ENCODE assay signal across 9 cellular contexts in genomic region chr13:40668335-40668734, GRCh38. TPM values are rescaled to one million over a fixed set of nuclear protein-coding genes. Genes with fewer than 3 reads are reported as not detected.
DNase-seq lines count a peak whose midpoint lies in the region; ATAC-seq and TF ChIP-seq lines count a peak whose summit lies in the region.
"Had no signal": no experiment of that assay in that cellular context is flagged by ENCODE, and none has a peak within 500 bp of the region (broad histone marks: within the 10 kb centered on the region; RNA-seq: fewer than 3 reads in every experiment).

No MANE protein-coding gene starts in this region.

- H3K27ac Mint-ChIP-seq in activated CD8-positive, alpha-beta memory T cell treated with anti-CD3 and anti-CD28 coated beads, Interleukin-2, amount 10 ng/mL, durations not matched to agents 7 days and 5 days: peak overlapping the region; percentile 84

- TF ChIP-seq CTCF in AG09309 (IDR thresholded peaks at IDR 0.05; ENCODE audit: control insufficient read depth, insufficient read depth, low read depth, low read length, missing control alignments): peak; percentile 33
- peak; percentile 13 for TF ChIP-seq CTCF in HFF-Myc (IDR thresholded peaks at IDR 0.05; ENCODE audit: low read depth, low read length, missing control alignments)
- peak in 8 of 9 donors; percentile 10 to 60 (median 52) for TF ChIP-seq CTCF in heart right ventricle (IDR thresholded peaks at IDR 0.05)

- H3K27me3 ChIP-seq in heart right ventricle: no peaks in the 10 kb centered on the region
- H3K27me3 ChIP-seq: body of pancreas had no signal

- no peaks in the 10 kb centered on the region for H3K9me3 Mint-ChIP-seq in activated CD8-positive, alpha-beta memory T cell treated with anti-CD3 and anti-CD28 coated beads, Interleukin-2, amount 10 ng/mL, durations not matched to agents 7 days and 5 days (ENCODE audit: low read depth)

- no peak for DNase-seq in AG09309 (ENCODE audit: low read depth)
- DNase-seq in HFF-Myc (ENCODE audit: extremely low read depth, low read depth): no peak
- peak; percentile 77 for DNase-seq in activated CD8-positive, alpha-beta memory T cell treated with anti-CD3 and anti-CD28 coated beads, Interleukin-2, amount 10 ng/mL, durations not matched to agents 7 days and 5 days
- DNase-seq in heart right ventricle: peak; percentile 38 to 42
- DNase-seq in stimulated activated CD8-positive, alpha-beta memory T cell treated with anti-CD3 and anti-CD28 coated beads, Interleukin-15, amount 100 ng/mL, for 4 hours (ENCODE audit: low read depth in 2 of 2): peak; percentile 5 to 19

- peaks cover 0 to 29% (median 20%) of the 10 kb centered on the region in 9 donors for H3K4me1 ChIP-seq in heart right ventricle

- H3K36me3 ChIP-seq in heart right ventricle: no peaks in the 10 kb centered on the region

- peak overlapping the region; percentile 84 for H3K4me3 Mint-ChIP-seq in activated CD8-positive, alpha-beta memory T cell treated with anti-CD3 and anti-CD28 coated beads, Interleukin-2, amount 10 ng/mL, durations not matched to agents 7 days and 5 days

- CTCF ChIA-PET in activated CD8-positive, alpha-beta memory T cell treated with anti-CD3 and anti-CD28 coated beads, Interleukin-2, amount 10 ng/mL, durations not matched to agents 7 days and 5 days (lab: Charles Lee): interaction anchor here (0.5 to 2.9 kb wide), 23 partner anchors 9 to 972 kb away, joined by 3 to 31 read pairs (median 3); no protein-coding TSS in a partner anchor

- H3K27ac ChIP-seq in heart right ventricle: peak overlapping the region in 5 of 10 donors; percentile 85 to 99 (median 97)

- intact Hi-C loops in heart right ventricle (cut with DNase I): loop anchor here in 9 of 10 donors (5.0 to 10.0 kb wide), 15 partner anchors 81 to 601 kb away; no protein-coding TSS in a partner anchor

- 30 to 47% methylated on average over 11 of the region's 11 CpGs for WGBS in heart right ventricle, 2 donors

- no peaks in the 10 kb centered on the region for H3K27me3 Mint-ChIP-seq in activated CD8-positive, alpha-beta memory T cell treated with anti-CD3 and anti-CD28 coated beads, Interleukin-2, amount 10 ng/mL, durations not matched to agents 7 days and 5 days

- H3K4me1 Mint-ChIP-seq in activated CD8-positive, alpha-beta memory T cell treated with anti-CD3 and anti-CD28 coated beads, Interleukin-2, amount 10 ng/mL, durations not matched to agents 7 days and 5 days: peaks cover 19% of the 10 kb centered on the region

- H3K4me3 ChIP-seq in AG09309 (ENCODE audit: control insufficient read depth, low read depth, low read length) (no peak overlapping the region), HFF-Myc (replicated peaks; ENCODE audit: low read depth, low read length) (no peak overlapping the region), heart right ventricle (peak overlapping the region in 4 of 10 donors; percentile 13 to 94 (median 86))
- H3K4me3 ChIP-seq: body of pancreas had no signal

- no peaks in the 10 kb centered on the region for H3K9me3 ChIP-seq in heart right ventricle
- H3K9me3 ChIP-seq: body of pancreas had no signal

- TF ChIP-seq POLR2A in GM18505 (IDR thresholded peaks at IDR 0.05; ENCODE audit: borderline replicate concordance, extremely low read depth, insufficient read depth, insufficient read length): no peak

- ATAC-seq in activated CD8-positive, alpha-beta memory T cell treated with anti-CD3 and anti-CD28 coated beads, Interleukin-2, amount 10 ng/mL, durations not matched to agents 7 days and 5 days: no peak
- ATAC-seq in heart right ventricle (peak in 6 of 8 donors; percentile 2 to 22 (median 14)), GM21390 (IDR thresholded peaks at IDR 0.05; ENCODE audit: unreplicated experiment) (no peak), GM18505 (IDR thresholded peaks at IDR 0.05; ENCODE audit: unreplicated experiment) (no peak), GM19463 (IDR thresholded peaks at IDR 0.05; ENCODE audit: unreplicated experiment) (no peak)
- ATAC-seq: body of pancreas had no signal

- peaks cover under 1% of the 10 kb centered on the region for H3K36me3 Mint-ChIP-seq in activated CD8-positive, alpha-beta memory T cell treated with anti-CD3 and anti-CD28 coated beads, Interleukin-2, amount 10 ng/mL, durations not matched to agents 7 days and 5 days

RNA-seq across cellular contexts. Expression of gene FOXO1, which starts 1.9 kb away (rescaled TPM):
- 10 to 100 TPM; 20.2 to 27.1 TPM for total RNA-seq in activated CD8-positive, alpha-beta memory T cell treated with anti-CD3 and anti-CD28 coated beads, Interleukin-2, amount 10 ng/mL, durations not matched to agents 7 days and 5 days
- total RNA-seq in heart right ventricle: 10 to 100 TPM; 12.3 to 31.2 (median 17.3) TPM
- polyA plus RNA-seq in heart right ventricle: 1 to 10 TPM; 3.4 to 9.0 TPM

Comparison
In these comparisons a context has a peak if more than half of its experiments do, and no peak if none do; other contexts are left out.
1. DNase-seq: peak in activated CD8-positive, alpha-beta memory T cell treated with anti-CD3 and anti-CD28 coated beads, Interleukin-2, amount 10 ng/mL, durations not matched to agents 7 days and 5 days (single experiment), heart right ventricle (2 of 2) and stimulated activated CD8-positive, alpha-beta memory T cell treated with anti-CD3 and anti-CD28 coated beads, Interleukin-15, amount 100 ng/mL, for 4 hours (2 of 2); none in AG09309 (single experiment) and HFF-Myc (single experiment).
2. ATAC-seq: peak in heart right ventricle (6 of 8); none in activated CD8-positive, alpha-beta memory T cell treated with anti-CD3 and anti-CD28 coated beads, Interleukin-2, amount 10 ng/mL, durations not matched to agents 7 days and 5 days (single experiment), GM21390 (single experiment), GM18505 (single experiment) and GM19463 (single experiment).
3. Peak in every context shown above with its lines, with median percentiles within 50 percentile points of each other: CTCF ChIP-seq.